ENCODE assay signal across 1 cellular context in the genomic region with DNA sequence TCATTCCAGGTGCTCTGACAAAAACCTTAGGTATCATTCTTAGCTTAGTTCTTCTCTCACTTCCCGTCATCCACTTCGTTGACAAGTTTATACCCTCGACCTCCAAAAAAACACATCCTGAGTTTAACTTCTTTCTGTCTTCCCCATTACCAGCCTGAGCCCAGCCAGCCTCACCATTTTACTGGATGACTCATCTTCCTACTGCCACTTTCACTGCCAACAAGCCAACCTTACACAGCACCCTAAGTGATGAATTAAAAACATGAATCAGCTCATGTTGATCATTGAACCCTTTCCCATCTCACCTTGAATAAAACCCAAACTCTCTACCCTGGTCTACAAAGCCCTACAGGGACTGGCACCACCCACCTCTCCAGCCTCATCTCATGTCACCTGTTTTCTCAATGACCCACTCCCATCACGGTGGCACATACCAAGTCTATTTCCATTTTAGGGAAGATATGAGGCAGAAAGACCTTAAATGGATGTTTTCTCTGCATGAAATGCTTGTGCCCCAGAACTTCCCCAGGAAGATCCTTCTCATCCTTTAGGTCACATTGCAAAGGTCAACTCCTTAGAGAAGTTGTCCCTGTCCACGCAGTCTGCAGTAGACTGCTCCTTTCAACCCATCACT.
TF ChIP-seq lines count a peak whose summit lies in the region.

No MANE protein-coding gene starts in this region.

TF ChIP-seq in HEK293T, 16 proteins besides CTCF, POLR2A, EP300 and RAD21 (continued from another document):
- TF ChIP-seq, protein P1, sequence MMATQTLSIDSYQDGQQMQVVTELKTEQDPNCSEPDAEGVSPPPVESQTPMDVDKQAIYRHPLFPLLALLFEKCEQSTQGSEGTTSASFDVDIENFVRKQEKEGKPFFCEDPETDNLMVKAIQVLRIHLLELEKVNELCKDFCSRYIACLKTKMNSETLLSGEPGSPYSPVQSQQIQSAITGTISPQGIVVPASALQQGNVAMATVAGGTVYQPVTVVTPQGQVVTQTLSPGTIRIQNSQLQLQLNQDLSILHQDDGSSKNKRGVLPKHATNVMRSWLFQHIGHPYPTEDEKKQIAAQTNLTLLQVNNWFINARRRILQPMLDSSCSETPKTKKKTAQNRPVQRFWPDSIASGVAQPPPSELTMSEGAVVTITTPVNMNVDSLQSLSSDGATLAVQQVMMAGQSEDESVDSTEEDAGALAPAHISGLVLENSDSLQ (IDR thresholded peaks at IDR 0.05), result no peak
- TF ChIP-seq ARNT (IDR thresholded peaks at IDR 0.05) (no peak), NFRKB (IDR thresholded peaks at IDR 0.05) (no peak), L3MBTL2 (conservative IDR thresholded peaks at IDR 0.05) (no peak), BHLHE40 (IDR thresholded peaks at IDR 0.05; ENCODE audit: borderline replicate concordance) (no peak), HDGF (IDR thresholded peaks at IDR 0.05; ENCODE audit: borderline replicate concordance) (no peak)
TF ChIP-seq in HEK293T: peak in this region for 0.
